In the genomic region with DNA sequence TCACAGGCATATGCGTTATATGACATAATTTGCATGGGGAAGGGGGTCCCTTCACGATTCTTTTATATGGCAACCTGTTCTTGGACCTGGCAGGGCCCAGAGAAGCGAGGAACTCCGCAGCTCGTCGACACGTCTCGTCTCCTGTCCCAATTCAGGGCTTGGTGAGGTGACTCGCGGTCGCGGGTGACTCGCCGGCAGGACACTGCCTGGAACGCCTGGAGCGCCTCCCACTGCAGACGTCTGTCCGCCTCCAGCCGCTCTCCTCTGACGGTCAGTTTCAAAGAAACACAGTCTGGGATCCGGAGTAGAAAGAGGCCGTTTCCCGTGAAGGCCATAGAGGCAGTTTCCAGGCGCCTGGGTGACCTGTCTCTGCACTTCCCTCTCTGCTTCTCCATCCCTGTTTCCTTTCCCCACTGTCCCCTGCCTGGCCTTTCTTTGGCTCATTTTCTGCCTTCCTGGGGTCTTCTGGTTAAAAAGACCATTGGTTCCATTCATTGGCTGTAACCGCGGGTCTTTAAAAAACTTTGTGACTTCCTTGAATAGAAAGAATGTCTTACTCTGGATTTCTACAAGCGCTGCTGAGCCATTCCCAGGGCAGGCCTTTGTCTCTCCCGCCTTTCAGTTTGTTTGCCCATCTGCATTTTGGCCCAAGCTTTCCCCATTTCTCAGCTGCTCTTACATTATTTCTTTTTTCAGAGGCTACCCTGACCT, we compare ENCODE assay signal across 1 cellular context.
TF ChIP-seq lines count a peak whose summit lies in the region.

No MANE protein-coding gene starts in this region.

TF ChIP-seq in endothelial cell of umbilical vein, 7 proteins besides CTCF, POLR2A, EP300 and RAD21 (continued from another document):
- TF ChIP-seq MYC (IDR thresholded peaks at IDR 0.05; ENCODE audit: low read depth, low read length) (no peak), GATA2 (IDR thresholded peaks at IDR 0.05; ENCODE audit: insufficient read depth, insufficient read length, low read depth, low read length) (no peak)
